ENCODE assay signal across 1 cellular context in genomic region chr20:57704245-57704644, GRCh38.
A peak's percentile ranks its signal among the peaks of the same experiment; 100 is the strongest.
TF ChIP-seq lines count a peak whose summit lies in the region.

No MANE protein-coding gene starts in this region.

TF ChIP-seq in IMR-90, 13 proteins besides CTCF, POLR2A, EP300 and RAD21 (continued from another document):
- TF ChIP-seq USF2 (IDR thresholded peaks at IDR 0.05; ENCODE audit: low read depth, low read length) (no peak), RFX5 (IDR thresholded peaks at IDR 0.05; ENCODE audit: low read depth, low read length) (no peak), CEBPB (IDR thresholded peaks at IDR 0.05; ENCODE audit: low read depth, low read length) (peak; percentile 92)
